In the genomic region with DNA sequence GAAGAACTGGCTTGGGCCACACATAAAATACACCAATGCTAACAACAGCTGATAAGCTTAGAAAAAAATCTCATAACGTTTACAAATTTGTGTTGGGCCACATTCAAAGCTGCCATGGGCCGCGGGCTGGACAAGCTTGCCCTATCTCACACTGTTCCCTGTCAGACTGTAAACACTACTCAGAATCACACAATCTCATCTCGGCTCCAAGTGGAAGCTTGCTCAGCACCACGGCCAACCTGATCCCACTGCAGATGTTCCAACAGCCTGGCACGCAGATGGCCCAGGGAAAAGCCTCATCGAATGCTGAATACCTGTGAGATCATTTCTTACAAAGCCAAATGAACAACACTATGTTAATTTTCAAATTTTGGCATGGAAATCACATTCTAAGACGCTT, we compare ENCODE assay signal across 9 cellular contexts.
DNase-seq lines count a peak whose midpoint lies in the region; ATAC-seq and TF ChIP-seq lines count a peak whose summit lies in the region.
"Had no signal": no experiment of that assay in that cellular context is flagged by ENCODE, and none has a peak within 500 bp of the region (broad histone marks: within the 10 kb centered on the region; RNA-seq: fewer than 3 reads in every experiment).

No MANE protein-coding gene starts in this region.

- peaks cover 34% of the 10 kb centered on the region for H3K36me3 Mint-ChIP-seq in activated CD4-positive, alpha-beta T cell treated with anti-CD3 and anti-CD28 coated beads for 36 hours (ENCODE audit: low read depth)
- no peaks in the 10 kb centered on the region for H3K36me3 Mint-ChIP-seq in progenitor cell of endocrine pancreas (ENCODE audit: insufficient read depth)

- intact Hi-C loops in activated CD4-positive, alpha-beta T cell treated with anti-CD3 and anti-CD28 coated beads for 36 hours (cut with DNase I, micrococcal nuclease): loop anchor here in 1 of 2 experiments (2.0 to 5.0 kb wide), 3 partner anchors 14 to 43 kb away; no protein-coding TSS in a partner anchor

- no peaks in the 10 kb centered on the region for H3K27me3 Mint-ChIP-seq in activated CD4-positive, alpha-beta T cell treated with anti-CD3 and anti-CD28 coated beads for 36 hours
- no peaks in the 10 kb centered on the region for H3K27me3 Mint-ChIP-seq in progenitor cell of endocrine pancreas

- TF ChIP-seq CTCF in progenitor cell of endocrine pancreas (IDR thresholded peaks at IDR 0.05; ENCODE audit: unreplicated experiment) (no peak), omental fat pad (IDR thresholded peaks at IDR 0.05) (no peak)

- ATAC-seq in activated CD4-positive, alpha-beta T cell treated with anti-CD3 and anti-CD28 coated beads for 36 hours: no peak
- no peak for ATAC-seq in omental fat pad (ENCODE audit: low FRiP score)

- H3K27ac ChIP-seq in epithelial cell of prostate: peak overlapping the region; percentile 87

- peaks cover 94% of the 10 kb centered on the region for H3K4me1 Mint-ChIP-seq in activated CD4-positive, alpha-beta T cell treated with anti-CD3 and anti-CD28 coated beads for 36 hours
- H3K4me1 Mint-ChIP-seq in progenitor cell of endocrine pancreas (ENCODE audit: low read depth): peaks cover 40% of the 10 kb centered on the region

- peak overlapping the region; percentile 85 for H3K27ac Mint-ChIP-seq in activated CD4-positive, alpha-beta T cell treated with anti-CD3 and anti-CD28 coated beads for 36 hours
- H3K27ac Mint-ChIP-seq in progenitor cell of endocrine pancreas: peak overlapping the region; percentile 90

- H3K4me3 Mint-ChIP-seq in activated CD4-positive, alpha-beta T cell treated with anti-CD3 and anti-CD28 coated beads for 36 hours: no peak overlapping the region
- no peak overlapping the region for H3K4me3 Mint-ChIP-seq in progenitor cell of endocrine pancreas (ENCODE audit: low read depth)

- POLR2A ChIA-PET in activated CD4-positive, alpha-beta T cell treated with anti-CD3 and anti-CD28 coated beads for 36 hours (lab: Charles Lee): interaction anchor here (0.7 kb wide), 1 partner anchor 14 kb away, joined by 4 read pairs; no protein-coding TSS in a partner anchor

- DNase-seq in activated CD4-positive, alpha-beta T cell treated with anti-CD3 and anti-CD28 coated beads for 36 hours: no peak
- DNase-seq in activated CD4-positive, alpha-beta T cell treated with anti-CD3 and anti-CD28 coated beads for 48 hours: no peak
- DNase-seq in RPMI7951 (ENCODE audit: low read depth) (peak; percentile 30), epithelial cell of prostate (ENCODE audit: low read depth, low spot score) (no peak), progenitor cell of endocrine pancreas (ENCODE audit: low spot score, unreplicated experiment) (no peak), NCI-H774 (lab: John Stamatoyannopoulos, UW) (no peak), omental fat pad (ENCODE audit: low spot score) (no peak)
- DNase-seq in stimulated activated CD4-positive, alpha-beta T cell treated with anti-CD3 and anti-CD28 coated beads, Interleukin-4, amount 100 ng/mL, for 4 hours: no peak
- DNase-seq: NCI-H1048 had no signal

- H3K9me3 Mint-ChIP-seq in activated CD4-positive, alpha-beta T cell treated with anti-CD3 and anti-CD28 coated beads for 36 hours (ENCODE audit: low read depth): no peaks in the 10 kb centered on the region
- no peaks in the 10 kb centered on the region for H3K9me3 Mint-ChIP-seq in progenitor cell of endocrine pancreas (ENCODE audit: low read depth)

- CTCF ChIA-PET in activated CD4-positive, alpha-beta T cell treated with anti-CD3 and anti-CD28 coated beads for 36 hours (lab: Charles Lee): interaction anchor here (1.5 kb wide), 1 partner anchor 9 kb away, joined by 5 read pairs; no protein-coding TSS in a partner anchor
